ENCODE assay signal across 8 cellular contexts in the genomic region with DNA sequence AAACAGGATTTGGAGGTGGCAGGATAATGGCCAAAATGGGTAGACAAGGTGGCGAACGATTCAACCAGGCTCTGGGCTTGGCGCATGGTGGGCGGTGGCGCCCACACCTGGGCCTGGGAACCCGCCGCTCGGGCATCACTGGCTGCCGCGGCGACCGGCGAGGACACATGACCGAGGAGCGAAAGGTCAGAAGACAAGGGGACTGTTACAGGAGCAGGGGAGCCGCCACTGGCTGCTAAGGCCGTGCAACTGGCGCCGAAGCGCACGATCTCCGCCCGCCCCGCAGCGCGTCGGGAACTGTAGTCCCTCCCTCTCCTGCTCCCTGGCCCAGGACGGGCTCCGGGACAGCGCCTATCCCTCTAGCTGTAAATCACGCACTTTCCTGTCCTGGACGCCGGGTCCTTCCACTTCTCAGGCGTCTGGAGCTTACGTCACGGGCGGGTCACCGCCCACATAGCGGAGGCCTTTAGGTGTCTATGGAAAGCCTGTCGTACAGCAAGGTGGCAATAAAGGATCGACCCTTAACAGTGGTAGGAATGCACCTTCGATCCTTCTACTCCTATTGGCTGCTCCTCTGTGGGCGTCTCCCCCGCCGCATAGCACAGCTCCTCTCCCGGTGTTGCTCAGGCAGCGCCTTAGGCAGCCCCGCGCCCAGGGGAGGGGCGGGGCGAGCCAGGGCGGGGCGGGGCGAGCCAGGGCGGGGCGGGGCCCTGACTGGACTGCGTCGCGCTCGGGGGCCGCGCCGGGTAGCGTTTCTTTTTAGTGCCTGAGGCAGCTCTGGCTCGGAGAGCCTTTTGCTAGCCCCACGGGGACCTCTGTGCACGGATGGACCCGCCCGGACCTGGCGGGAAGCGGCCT. TPM values are rescaled to one million over a fixed set of nuclear protein-coding genes. Genes with fewer than 3 reads are reported as not detected.
A peak's percentile ranks its signal among the peaks of the same experiment; 100 is the strongest.
DNase-seq lines count a peak whose midpoint lies in the region; ATAC-seq and TF ChIP-seq lines count a peak whose summit lies in the region.

Gene ICE1 (plus strand): TSS at position 717 of the 858 bp plus-strand sequence. CDS start 239 bp downstream, outside the sequence.

- no peaks in the 10 kb centered on the region; the same call in 1 of the 2 replicates for H3K36me3 Mint-ChIP-seq in HFFc6 (ENCODE audit: low read depth)
- peaks cover 3% of the 10 kb centered on the region for H3K36me3 Mint-ChIP-seq in activated naive CD4-positive, alpha-beta T cell treated with anti-CD3 and anti-CD28 coated beads, Interleukin-2, amount 10 ng/mL, durations not matched to agents 7 days and 5 days

- H3K27me3 ChIP-seq in gastroesophageal sphincter = no peaks in the 10 kb centered on the region

- peaks cover 5% of the 10 kb centered on the region for H3K27me3 Mint-ChIP-seq in HFFc6 (ENCODE audit: insufficient read depth)
- no peaks in the 10 kb centered on the region for H3K27me3 Mint-ChIP-seq in activated naive CD4-positive, alpha-beta T cell treated with anti-CD3 and anti-CD28 coated beads, Interleukin-2, amount 10 ng/mL, durations not matched to agents 7 days and 5 days

- H3K27ac Mint-ChIP-seq in HFFc6 = peak within 1 kb of the TSS; percentile 96
- peak within 1 kb of the TSS; percentile 97 for H3K27ac Mint-ChIP-seq in activated naive CD4-positive, alpha-beta T cell treated with anti-CD3 and anti-CD28 coated beads, Interleukin-2, amount 10 ng/mL, durations not matched to agents 7 days and 5 days

- peak; percentile 62 for TF ChIP-seq EP300 in gastroesophageal sphincter (IDR thresholded peaks at IDR 0.05)

- TF ChIP-seq CTCF in HFFc6 (IDR thresholded peaks at IDR 0.05) (no peak), NB4 (IDR thresholded peaks at IDR 0.05; ENCODE audit: low read depth, low read length) (no peak), gastroesophageal sphincter (IDR thresholded peaks at IDR 0.05) (peak in 1 of 4 experiments; percentile 4)

- H3K27ac ChIP-seq in SK-N-MC (peak within 1 kb of the TSS; percentile 98), gastroesophageal sphincter (peak within 1 kb of the TSS; percentile 87 to 99 (median 96))

- peaks cover 14 to 55% (median 29%) of the 10 kb centered on the region in 3 donors for H3K4me1 ChIP-seq in gastroesophageal sphincter

- H3K9me3 ChIP-seq in SK-N-MC (ENCODE audit: low read depth, low read length) = no peaks in the 10 kb centered on the region
- H3K9me3 ChIP-seq in gastroesophageal sphincter = no peaks in the 10 kb centered on the region

- peak; percentile 98 for ATAC-seq in gastroesophageal sphincter

- H3K36me3 ChIP-seq in SK-N-MC (ENCODE audit: insufficient read depth, low read length) (peaks cover 8% of the 10 kb centered on the region; the same call in 1 of the 2 replicates), gastroesophageal sphincter (peaks cover 0 to 14% of the 10 kb centered on the region in 2 donors)

- no peaks in the 10 kb centered on the region for H3K9me3 Mint-ChIP-seq in HFFc6
- H3K9me3 Mint-ChIP-seq in activated naive CD4-positive, alpha-beta T cell treated with anti-CD3 and anti-CD28 coated beads, Interleukin-2, amount 10 ng/mL, durations not matched to agents 7 days and 5 days = no peaks in the 10 kb centered on the region

- DNase-seq in GM04503 (ENCODE audit: low read depth) = peak; percentile 79
- peak; percentile 98 for DNase-seq in HFFc6
- DNase-seq in NB4 (ENCODE audit: low read depth) = peak; percentile 98
- DNase-seq in SK-N-MC (ENCODE audit: low read depth, low spot score) = peak; percentile 93
- DNase-seq in activated naive CD4-positive, alpha-beta T cell treated with anti-CD3 and anti-CD28 coated beads, Interleukin-2, amount 10 ng/mL, durations not matched to agents 7 days and 5 days = peak; percentile 96
- peak; percentile 92 for DNase-seq in non-pigmented ciliary epithelial cell (ENCODE audit: low read depth)
- peak; percentile 99 for DNase-seq in superior temporal gyrus (ENCODE audit: extremely low spot score)

- CTCF ChIA-PET in activated naive CD4-positive, alpha-beta T cell treated with anti-CD3 and anti-CD28 coated beads, Interleukin-2, amount 10 ng/mL, durations not matched to agents 7 days and 5 days (lab: Charles Lee) = interaction anchor here (0.7 to 1.3 kb wide), 3 partner anchors 27 to 281 kb away, joined by 3 read pairs; no protein-coding TSS in a partner anchor

- 0% methylated on average over 8 of the region's 71 CpGs; no CpG with 5 or more reads in 1 of the 2 donors for WGBS in gastroesophageal sphincter (ENCODE audit: low coverage in 1 of 2), 2 donors

- peak within 1 kb of the TSS; percentile 90 for H3K4me3 ChIP-seq in NB4 (ENCODE audit: low read depth, low read length)
- peak within 1 kb of the TSS; percentile 95 for H3K4me3 ChIP-seq in SK-N-MC
- peak within 1 kb of the TSS; percentile 84 to 100 for H3K4me3 ChIP-seq in gastroesophageal sphincter

- no peak within 1 kb of the TSS for H3K4me3 Mint-ChIP-seq in HFFc6
- peak within 1 kb of the TSS; percentile 87 for H3K4me3 Mint-ChIP-seq in activated naive CD4-positive, alpha-beta T cell treated with anti-CD3 and anti-CD28 coated beads, Interleukin-2, amount 10 ng/mL, durations not matched to agents 7 days and 5 days

- H3K9ac ChIP-seq in SK-N-MC (ENCODE audit: insufficient read length) = peak within 1 kb of the TSS; percentile 87

- H3K4me1 Mint-ChIP-seq in HFFc6 (ENCODE audit: low read depth) = peaks cover 41% of the 10 kb centered on the region
- peaks cover 25% of the 10 kb centered on the region for H3K4me1 Mint-ChIP-seq in activated naive CD4-positive, alpha-beta T cell treated with anti-CD3 and anti-CD28 coated beads, Interleukin-2, amount 10 ng/mL, durations not matched to agents 7 days and 5 days

- TF ChIP-seq POLR2A in NB4 (IDR thresholded peaks at IDR 0.05; ENCODE audit: extremely low read depth, insufficient read length) = peak; percentile 90
- TF ChIP-seq POLR2A in gastroesophageal sphincter (IDR thresholded peaks at IDR 0.05) = peak; percentile 63 to 70

RNA-seq across cellular contexts. Expression of gene ICE1, which starts in this region (rescaled TPM):
- 10 to 100 TPM; 19.7 to 23.8 (median 22.2) TPM for total RNA-seq in HFFc6 (2021; fragmentation: NEBNext Ultra II Directional; extraction: Animal tissue kit (Norgen Biotek cat#: 25700))
- 10 to 100 TPM; 28.0 to 41.6 (median 34.7) TPM for total RNA-seq in gastroesophageal sphincter

Comparison
In these comparisons a context has a peak if more than half of its experiments do, and no peak if none do; other contexts are left out.
1. Peak in every context shown above with its lines: DNase-seq, ATAC-seq, H3K4me3 ChIP-seq and H3K27ac ChIP-seq.